ENCODE assay signal across 1 cellular context in genomic region chr16:9135797-9136196, GRCh38.
TF ChIP-seq lines count a peak whose summit lies in the region.

No MANE protein-coding gene starts in this region.

TF ChIP-seq in GM12878, 131 proteins besides CTCF, POLR2A, EP300 and RAD21 (continued from another document):
- no peak for TF ChIP-seq HSF1 (IDR thresholded peaks at IDR 0.05; ENCODE audit: low read depth, low read length)
- TF ChIP-seq CBFB (IDR thresholded peaks at IDR 0.05; ENCODE audit: low read depth): peak; percentile 19; the same call in 1 of the 2 replicates
- 0 out of 4 replicates have a peak, but pooled peaks of 1 of the 2 experiments have one; percentile 3 for TF ChIP-seq BHLHE40 (IDR thresholded peaks at IDR 0.05; ENCODE audit: borderline replicate concordance in 1 of 2, low read depth in 2 of 2, low read length in 1 of 2)
- 0 out of 2 replicates have a peak, but pooled peaks have one; percentile 33 for TF ChIP-seq TBL1XR1 (IDR thresholded peaks at IDR 0.05; ENCODE audit: low read depth, low read length)
- peak; percentile 54 to 64; a peak in 3 of 4 replicates for TF ChIP-seq IKZF2 (IDR thresholded peaks at IDR 0.05)
- peak; percentile 73 for TF ChIP-seq IKZF1 (conservative IDR thresholded peaks at IDR 0.05)
- TF ChIP-seq YY1 (IDR thresholded peaks at IDR 0.05; ENCODE audit: low read depth, low read length): 0 out of 2 replicates have a peak, but pooled peaks have one; percentile 14
- TF ChIP-seq FOXM1 (IDR thresholded peaks at IDR 0.05; ENCODE audit: low read depth, low read length): peak; percentile 46; the same call in 1 of the 2 replicates
- peak; percentile 92 for TF ChIP-seq NR2F1 (conservative IDR thresholded peaks at IDR 0.05)
- 0 out of 2 replicates have a peak, but pooled peaks have one; percentile 25 for TF ChIP-seq PAX5 (IDR thresholded peaks at IDR 0.05; ENCODE audit: borderline replicate concordance, low read depth, low read length)
- peak; percentile 73 for TF ChIP-seq MEF2B (IDR thresholded peaks at IDR 0.05; ENCODE audit: partially characterized antibody, poor library complexity, severe bottlenecking)
- peak; percentile 56 for TF ChIP-seq SKIL (IDR thresholded peaks at IDR 0.05; ENCODE audit: low read depth, poor library complexity, severe bottlenecking)
- 0 out of 2 replicates have a peak, but pooled peaks have one; percentile 48 for TF ChIP-seq DPF2 (IDR thresholded peaks at IDR 0.05)
- TF ChIP-seq SPI1 (IDR thresholded peaks at IDR 0.05; ENCODE audit: borderline replicate concordance, insufficient read depth, low read depth, low read length): peak; percentile 40; the same call in 1 of the 2 replicates
- TF ChIP-seq RUNX3 (IDR thresholded peaks at IDR 0.05; ENCODE audit: low read length): peak; percentile 74
- TF ChIP-seq KAT2A (conservative IDR thresholded peaks at IDR 0.05; ENCODE audit: control insufficient read depth, low read depth, low read length): no peak
- TF ChIP-seq BCL11A (IDR thresholded peaks at IDR 0.05; ENCODE audit: low read depth, low read length): peak; percentile 70; the same call in 1 of the 2 replicates
- TF ChIP-seq GATAD2B (conservative IDR thresholded peaks at IDR 0.05; ENCODE audit: low read depth): 0 out of 2 replicates have a peak, but pooled peaks have one; percentile 49
- peak; percentile 74 for TF ChIP-seq TCF12 (IDR thresholded peaks at IDR 0.05; ENCODE audit: low read depth, low read length)
- TF ChIP-seq SMARCA5 (IDR thresholded peaks at IDR 0.05): no peak
- TF ChIP-seq MTA2 (IDR thresholded peaks at IDR 0.05; ENCODE audit: low read depth): peak; percentile 71
